In the genomic region with DNA sequence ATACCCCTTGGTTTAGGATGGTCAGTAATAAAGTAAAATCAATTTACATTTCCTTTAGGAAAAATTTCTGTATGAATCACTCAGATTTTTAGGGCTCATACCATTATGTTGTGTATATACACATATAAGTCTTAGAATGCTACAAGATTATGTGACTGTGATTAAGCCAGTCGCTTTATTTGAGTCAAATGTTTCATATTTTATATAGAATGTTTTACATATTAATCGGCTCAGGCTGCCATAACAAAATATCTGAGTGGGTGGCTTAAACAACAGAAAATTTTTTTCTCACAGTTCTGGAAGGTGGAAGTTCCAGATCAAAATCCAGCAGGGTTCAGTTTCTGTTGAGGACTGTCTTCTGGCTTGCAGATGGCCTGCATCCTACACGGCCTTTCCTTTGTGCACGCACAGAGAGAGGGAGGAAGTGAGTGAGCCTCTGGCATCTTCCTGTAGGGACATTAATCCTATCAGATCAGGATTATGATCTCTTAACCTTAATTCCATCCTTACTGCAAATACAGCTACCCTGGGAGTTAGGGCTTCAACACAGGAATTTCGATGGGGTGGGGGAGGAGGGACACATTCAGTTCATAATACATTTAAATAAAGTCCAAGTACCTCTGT, we compare ENCODE assay signal across 15 cellular contexts.
"Had no signal": no experiment of that assay in that cellular context is flagged by ENCODE, and none has a peak within 500 bp of the region (broad histone marks: within the 10 kb centered on the region; RNA-seq: fewer than 3 reads in every experiment).

No MANE protein-coding gene starts in this region.

- H3K27ac Mint-ChIP-seq: activated CD4-positive, alpha-beta memory T cell treated with anti-CD3 and anti-CD28 coated beads for 36 hours; activated naive CD8-positive, alpha-beta T cell treated with anti-CD3 and anti-CD28 coated beads, Interleukin-2, amount 10 ng/mL, durations not matched to agents 7 days and 5 days; effector memory CD8-positive, alpha-beta T cell; natural killer cell had no signal

- H3K4me2 ChIP-seq: hepatocyte, smooth muscle cell had no signal

- H3K27me3 Mint-ChIP-seq: activated CD4-positive, alpha-beta memory T cell treated with anti-CD3 and anti-CD28 coated beads for 36 hours; activated naive CD8-positive, alpha-beta T cell treated with anti-CD3 and anti-CD28 coated beads, Interleukin-2, amount 10 ng/mL, durations not matched to agents 7 days and 5 days; effector memory CD8-positive, alpha-beta T cell had no signal

- H2AFZ ChIP-seq: hepatocyte, parathyroid adenoma had no signal

- H3K79me2 ChIP-seq: hepatocyte, parathyroid adenoma had no signal

- H3K27me3 ChIP-seq: cardiac muscle cell, hepatocyte had no signal

- H3K9ac ChIP-seq: parathyroid adenoma had no signal

- H3K4me1 Mint-ChIP-seq: natural killer cell had no signal

- H3K9me3 Mint-ChIP-seq: activated CD4-positive, alpha-beta memory T cell treated with anti-CD3 and anti-CD28 coated beads for 36 hours; activated naive CD8-positive, alpha-beta T cell treated with anti-CD3 and anti-CD28 coated beads, Interleukin-2, amount 10 ng/mL, durations not matched to agents 7 days and 5 days; effector memory CD8-positive, alpha-beta T cell; natural killer cell had no signal

- DNase-seq: activated CD4-positive, alpha-beta memory T cell treated with anti-CD3 and anti-CD28 coated beads for 36 hours; activated CD4-positive, alpha-beta T cell treated with anti-CD3 and anti-CD28 coated beads for 4 hours; activated naive CD4-positive, alpha-beta T cell treated with Interleukin-2 at 50 U/mL for 16 hours; activated naive CD8-positive, alpha-beta T cell treated with anti-CD3 and anti-CD28 coated beads, Interleukin-2, amount 10 ng/mL, durations not matched to agents 7 days and 5 days; amygdala; effector memory CD8-positive, alpha-beta T cell; foreskin fibroblast; natural killer cell; stimulated activated naive CD4-positive, alpha-beta T cell; T-helper 2 cell had no signal

- ATAC-seq: effector memory CD8-positive, alpha-beta T cell; natural killer cell had no signal

- H3K27ac ChIP-seq: cardiac muscle cell, epithelial cell of prostate, hepatocyte, parathyroid adenoma had no signal

- H3K36me3 Mint-ChIP-seq: natural killer cell had no signal

- H3K36me3 ChIP-seq: cardiac muscle cell had no signal

- H3K4me3 ChIP-seq: cardiac muscle cell, hepatocyte, smooth muscle cell had no signal

- H3K4me3 Mint-ChIP-seq: activated CD4-positive, alpha-beta memory T cell treated with anti-CD3 and anti-CD28 coated beads for 36 hours; activated naive CD8-positive, alpha-beta T cell treated with anti-CD3 and anti-CD28 coated beads, Interleukin-2, amount 10 ng/mL, durations not matched to agents 7 days and 5 days; effector memory CD8-positive, alpha-beta T cell; natural killer cell had no signal
